In genomic region chr10:52121688-52122087, GRCh38 we compare ENCODE assay signal across 16 cellular contexts.
"Had no signal": no experiment of that assay in that cellular context is flagged by ENCODE, and none has a peak within 500 bp of the region (broad histone marks: within the 10 kb centered on the region; RNA-seq: fewer than 3 reads in every experiment).

No MANE protein-coding gene starts in this region.

- ATAC-seq: esophagus mucosa; left ventricle myocardium superior; natural killer cell treated with Interleukin-12 subunit alpha and Interleukin-12 subunit beta and Interleukin-15 and Interleukin-18, amount 100 ng/mL, for 72 hours had no signal

- H3K9me3 Mint-ChIP-seq: activated CD4-positive, alpha-beta T cell treated with anti-CD3 and anti-CD28 coated beads, Interleukin-2, amount 10 ng/mL, durations not matched to agents 7 days and 5 days; activated naive CD8-positive, alpha-beta T cell treated with anti-CD3 and anti-CD28 coated beads, Interleukin-2, amount 10 ng/mL, durations not matched to agents 7 days and 5 days; stimulated activated naive CD8-positive, alpha-beta T cell treated with anti-CD3 and anti-CD28 coated beads, Interleukin-15, Interleukin-2, amounts not matched to agents 100 ng/mL and 50 ng/mL, for 24 hours had no signal

- H3K36me3 ChIP-seq: cardiac muscle cell, right atrium auricular region, uterus had no signal

- H3K27me3 ChIP-seq: cardiac muscle cell, right atrium auricular region, uterus had no signal

- H3K4me3 Mint-ChIP-seq: activated CD4-positive, alpha-beta T cell treated with anti-CD3 and anti-CD28 coated beads, Interleukin-2, amount 10 ng/mL, durations not matched to agents 7 days and 5 days; activated naive CD8-positive, alpha-beta T cell treated with anti-CD3 and anti-CD28 coated beads, Interleukin-2, amount 10 ng/mL, durations not matched to agents 7 days and 5 days; memory B cell; natural killer cell treated with Interleukin-12 subunit alpha and Interleukin-12 subunit beta and Interleukin-15 and Interleukin-18, amount 100 ng/mL, for 72 hours; stimulated activated naive CD8-positive, alpha-beta T cell treated with anti-CD3 and anti-CD28 coated beads, Interleukin-15, Interleukin-2, amounts not matched to agents 100 ng/mL and 50 ng/mL, for 24 hours had no signal

- H3K4me1 Mint-ChIP-seq: activated CD4-positive, alpha-beta T cell treated with anti-CD3 and anti-CD28 coated beads, Interleukin-2, amount 10 ng/mL, durations not matched to agents 7 days and 5 days; activated naive CD8-positive, alpha-beta T cell treated with anti-CD3 and anti-CD28 coated beads, Interleukin-2, amount 10 ng/mL, durations not matched to agents 7 days and 5 days; memory B cell had no signal

- DNase-seq: activated CD4-positive, alpha-beta T cell treated with anti-CD3 and anti-CD28 coated beads, Interleukin-2, amount 10 ng/mL, durations not matched to agents 7 days and 5 days; activated naive CD4-positive, alpha-beta T cell; activated naive CD8-positive, alpha-beta T cell treated with anti-CD3 and anti-CD28 coated beads, Interleukin-2, amount 10 ng/mL, durations not matched to agents 7 days and 5 days; foreskin fibroblast; head of caudate nucleus; kidney glomerular epithelial cell; left ventricle myocardium superior; posterior cingulate gyrus; uterus had no signal

- H3K36me3 Mint-ChIP-seq: activated naive CD8-positive, alpha-beta T cell treated with anti-CD3 and anti-CD28 coated beads, Interleukin-2, amount 10 ng/mL, durations not matched to agents 7 days and 5 days; memory B cell; natural killer cell treated with Interleukin-12 subunit alpha and Interleukin-12 subunit beta and Interleukin-15 and Interleukin-18, amount 100 ng/mL, for 72 hours had no signal

- H3K27me3 Mint-ChIP-seq: activated CD4-positive, alpha-beta T cell treated with anti-CD3 and anti-CD28 coated beads, Interleukin-2, amount 10 ng/mL, durations not matched to agents 7 days and 5 days; activated naive CD8-positive, alpha-beta T cell treated with anti-CD3 and anti-CD28 coated beads, Interleukin-2, amount 10 ng/mL, durations not matched to agents 7 days and 5 days; memory B cell; natural killer cell treated with Interleukin-12 subunit alpha and Interleukin-12 subunit beta and Interleukin-15 and Interleukin-18, amount 100 ng/mL, for 72 hours; stimulated activated naive CD8-positive, alpha-beta T cell treated with anti-CD3 and anti-CD28 coated beads, Interleukin-15, Interleukin-2, amounts not matched to agents 100 ng/mL and 50 ng/mL, for 24 hours had no signal

- H3K4me3 ChIP-seq: cardiac muscle cell, right atrium auricular region, smooth muscle cell, uterus had no signal

- H3K27ac ChIP-seq: cardiac muscle cell, right atrium auricular region, uterus had no signal

- H3K27ac Mint-ChIP-seq: activated CD4-positive, alpha-beta T cell treated with anti-CD3 and anti-CD28 coated beads, Interleukin-2, amount 10 ng/mL, durations not matched to agents 7 days and 5 days; activated naive CD8-positive, alpha-beta T cell treated with anti-CD3 and anti-CD28 coated beads, Interleukin-2, amount 10 ng/mL, durations not matched to agents 7 days and 5 days; memory B cell; natural killer cell treated with Interleukin-12 subunit alpha and Interleukin-12 subunit beta and Interleukin-15 and Interleukin-18, amount 100 ng/mL, for 72 hours; stimulated activated naive CD8-positive, alpha-beta T cell treated with anti-CD3 and anti-CD28 coated beads, Interleukin-15, Interleukin-2, amounts not matched to agents 100 ng/mL and 50 ng/mL, for 24 hours had no signal
